1 cellular context compared by ENCODE assay signal in the genomic region with DNA sequence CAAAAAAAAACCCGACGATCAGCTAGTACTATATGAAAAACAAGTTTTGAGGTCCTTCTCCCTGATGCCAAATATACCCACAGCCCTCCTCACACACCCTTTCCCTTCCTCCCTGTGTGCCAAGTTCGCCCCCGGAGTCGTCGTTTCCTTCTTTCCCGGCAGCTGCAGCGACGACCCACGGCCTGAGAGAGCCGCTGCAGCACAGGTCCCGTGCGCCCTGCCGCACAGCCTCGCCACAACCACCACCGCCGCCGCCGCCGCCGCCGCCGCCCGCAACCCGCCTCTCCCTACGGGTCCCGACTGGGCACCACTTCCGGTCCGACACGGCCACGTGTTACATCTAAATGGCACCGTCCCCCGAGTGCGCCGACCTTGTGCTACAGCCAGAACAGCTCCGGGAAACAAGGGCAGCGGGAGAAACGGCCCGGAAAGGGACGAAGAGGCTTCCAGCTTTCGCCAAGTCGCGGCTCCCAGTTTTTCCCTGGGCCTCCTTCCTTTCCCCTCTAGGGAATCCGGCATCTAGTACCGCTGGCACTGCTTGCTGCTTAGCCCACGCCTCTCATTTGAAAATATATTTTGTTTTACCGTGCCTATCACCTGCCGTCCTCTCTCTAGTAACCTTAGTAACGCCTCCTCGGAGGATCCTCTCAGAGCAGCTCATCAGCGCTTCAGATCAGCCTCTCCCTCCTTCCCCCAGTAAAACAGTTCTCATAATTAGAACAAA.
TF ChIP-seq lines count a peak whose summit lies in the region.

A gene with protein sequence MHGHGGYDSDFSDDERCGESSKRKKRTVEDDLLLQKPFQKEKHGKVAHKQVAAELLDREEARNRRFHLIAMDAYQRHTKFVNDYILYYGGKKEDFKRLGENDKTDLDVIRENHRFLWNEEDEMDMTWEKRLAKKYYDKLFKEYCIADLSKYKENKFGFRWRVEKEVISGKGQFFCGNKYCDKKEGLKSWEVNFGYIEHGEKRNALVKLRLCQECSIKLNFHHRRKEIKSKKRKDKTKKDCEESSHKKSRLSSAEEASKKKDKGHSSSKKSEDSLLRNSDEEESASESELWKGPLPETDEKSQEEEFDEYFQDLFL (minus strand): TSS at position 315 of the 724 bp plus-strand sequence. CDS start 2,486 bp downstream, outside the sequence.

TF ChIP-seq in H1, 55 proteins besides CTCF, POLR2A, EP300 and RAD21 (continued from another document):
- TF ChIP-seq, protein P1, sequence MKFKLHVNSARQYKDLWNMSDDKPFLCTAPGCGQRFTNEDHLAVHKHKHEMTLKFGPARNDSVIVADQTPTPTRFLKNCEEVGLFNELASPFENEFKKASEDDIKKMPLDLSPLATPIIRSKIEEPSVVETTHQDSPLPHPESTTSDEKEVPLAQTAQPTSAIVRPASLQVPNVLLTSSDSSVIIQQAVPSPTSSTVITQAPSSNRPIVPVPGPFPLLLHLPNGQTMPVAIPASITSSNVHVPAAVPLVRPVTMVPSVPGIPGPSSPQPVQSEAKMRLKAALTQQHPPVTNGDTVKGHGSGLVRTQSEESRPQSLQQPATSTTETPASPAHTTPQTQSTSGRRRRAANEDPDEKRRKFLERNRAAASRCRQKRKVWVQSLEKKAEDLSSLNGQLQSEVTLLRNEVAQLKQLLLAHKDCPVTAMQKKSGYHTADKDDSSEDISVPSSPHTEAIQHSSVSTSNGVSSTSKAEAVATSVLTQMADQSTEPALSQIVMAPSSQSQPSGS (IDR thresholded peaks at IDR 0.05; ENCODE audit: low read length): peak; percentile 82
TF ChIP-seq in H1: peak in this region for 26.
